13 cellular contexts compared by ENCODE assay signal in genomic region chr20:41395669-41396664, GRCh38. TPM values are rescaled to one million over a fixed set of nuclear protein-coding genes. Genes with fewer than 3 reads are reported as not detected.
DNase-seq lines count a peak whose midpoint lies in the region; ATAC-seq, FAIRE-seq and TF ChIP-seq lines count a peak whose summit lies in the region.
"Had no signal": no experiment of that assay in that cellular context is flagged by ENCODE, and none has a peak within 500 bp of the region (broad histone marks: within the 10 kb centered on the region; RNA-seq: fewer than 3 reads in every experiment).

No MANE protein-coding gene starts in this region.

- no peak for TF ChIP-seq CTCF in GM12878 (IDR thresholded peaks at IDR 0.05 in 2 of 3, conservative IDR thresholded peaks at IDR 0.05 in 1 of 3; ENCODE audit: control insufficient read depth in 2 of 3, extremely low read depth in 1 of 3, insufficient read depth in 1 of 3, low read depth in 3 of 3, low read length in 3 of 3)

- no peaks in the 10 kb centered on the region for H3K36me3 ChIP-seq in GM12878 (ENCODE audit: control insufficient read depth in 2 of 2, insufficient read depth in 2 of 2, low read length in 1 of 2)
- H3K36me3 ChIP-seq: BLaER1 had no signal

- no peak for TF ChIP-seq EP300 in GM12878 (IDR thresholded peaks at IDR 0.05; ENCODE audit: borderline replicate concordance in 1 of 2, control insufficient read depth in 1 of 2, low read depth in 2 of 2, low read length in 2 of 2)

- WGBS in GM12878 (ENCODE audit: insufficient coverage, insufficient replicate concordance, low lambda C conversion rate, missing lambda C conversion rate) = 45% methylated on average over 17 of the region's 18 CpGs

- CTCF ChIA-PET in GM12878 (lab: Yijun Ruan, JAX) = no interaction called here

- intact Hi-C loops in GM12878 (cut with micrococcal nuclease; ENCODE audit: unreplicated experiment) = no loop called here

- RAD21 ChIA-PET in GM12878 (lab: Charles Lee; ENCODE audit: unreplicated experiment) = no interaction called here

- TF ChIP-seq POLR2A in GM12878 (IDR thresholded peaks at IDR 0.05; ENCODE audit: low read depth, low read length) = no peak

- no peaks in the 10 kb centered on the region for H3K27me3 ChIP-seq in GM12878 (replicated peaks in 1 of 2; ENCODE audit: control insufficient read depth in 2 of 2, insufficient read depth in 2 of 2, low read length in 1 of 2)
- H3K27me3 ChIP-seq: BLaER1 had no signal

- POLR2A ChIA-PET in GM12878 (lab: Charles Lee) = no interaction called here

- no TSS peak for BruUV-seq in GM12878 (replicated peaks; lab: Mats Ljungman, UMichigan)

- peak; percentile 36 for DNase-seq in AG08395 (ENCODE audit: low spot score)
- peak; percentile 38 for DNase-seq in M059J (ENCODE audit: low read depth)
- no peak for DNase-seq in GM12878 (ENCODE audit: low read depth, low spot score)
- peak; percentile 82 for DNase-seq in mesenteric fat pad (ENCODE audit: low spot score)
- DNase-seq in activated effector memory CD4-positive, alpha-beta T cell treated with anti-CD3 and anti-CD28 coated beads, Interleukin-2, amount 50 U/mL, for 16 hours = no peak
- DNase-seq: amniotic stem cell; effector CD8-positive, alpha-beta T cell; NCI-H187; RPMI8226 had no signal

- H3K4me1 ChIP-seq in GM12878 (ENCODE audit: control insufficient read depth, insufficient read depth, low read length) = no peaks in the 10 kb centered on the region
- H3K4me1 ChIP-seq: BLaER1 had no signal

- no peaks in the 10 kb centered on the region for H3K79me2 ChIP-seq in GM12878 (ENCODE audit: control insufficient read depth, insufficient read depth, low read length)

- H3K27ac ChIP-seq in GM12878 (ENCODE audit: control insufficient read depth, insufficient read depth) = no peak overlapping the region
- H3K27ac ChIP-seq: BLaER1 had no signal

- H3K4me2 ChIP-seq in GM12878 (ENCODE audit: control insufficient read depth, insufficient read depth) = no peak overlapping the region
- H3K4me2 ChIP-seq: BLaER1 had no signal

- H3K9ac ChIP-seq in GM12878 (ENCODE audit: control insufficient read depth, insufficient read depth, low read length) = no peak overlapping the region
- H3K9ac ChIP-seq: BLaER1 had no signal

- FAIRE-seq in GM12878 (lab: Jason Lieb, UNC) = no peak

- no peaks in the 10 kb centered on the region for H4K20me1 ChIP-seq in GM12878 (ENCODE audit: control insufficient read depth, insufficient read depth)
- H4K20me1 ChIP-seq: BLaER1 had no signal

- ATAC-seq in GM12878 (peak; percentile 22; the same call in 1 of the 3 replicates), GM19351 (IDR thresholded peaks at IDR 0.05; ENCODE audit: unreplicated experiment) (no peak), HG02610 (IDR thresholded peaks at IDR 0.05; ENCODE audit: unreplicated experiment) (no peak), GM21723 (IDR thresholded peaks at IDR 0.05; ENCODE audit: unreplicated experiment) (no peak)

- no peak overlapping the region for H2AFZ ChIP-seq in GM12878 (ENCODE audit: control insufficient read depth, low read depth, low read length)

- H3K9me3 ChIP-seq in GM12878 (replicated peaks; ENCODE audit: control insufficient read depth, insufficient read depth, low read length) = no peaks in the 10 kb centered on the region
- H3K9me3 ChIP-seq: BLaER1 had no signal

- TF ChIP-seq RAD21 in GM12878 (IDR thresholded peaks at IDR 0.05; ENCODE audit: insufficient read depth, low read depth, low read length) = no peak

- SMC1A ChIA-PET in GM12878 (lab: Charles Lee; ENCODE audit: uncharacterized antibody, unreplicated experiment) = no interaction called here

- H3K4me3 ChIP-seq in GM12878 = no peak overlapping the region
- H3K4me3 ChIP-seq: BLaER1 had no signal

- in situ Hi-C loops in GM12878 (cut with MboI) = no loop called here

TF ChIP-seq in GM12878, 131 proteins besides CTCF, POLR2A, EP300 and RAD21 (continues in another document):
- TF ChIP-seq NRF1 (conservative IDR thresholded peaks at IDR 0.05; ENCODE audit: low read depth, low read length) (no peak), CHD4 (IDR thresholded peaks at IDR 0.05) (no peak), RELA (IDR thresholded peaks at IDR 0.05; ENCODE audit: borderline replicate concordance, partially characterized antibody) (no peak), MTA3 (IDR thresholded peaks at IDR 0.05; ENCODE audit: borderline replicate concordance, low read length) (no peak), PRDM15 (CRISPR knock-in tag; IDR thresholded peaks at IDR 0.05) (no peak), GABPA (IDR thresholded peaks at IDR 0.05; ENCODE audit: low read depth) (no peak), JUND (IDR thresholded peaks at IDR 0.05; ENCODE audit: low read depth, low read length) (no peak), TCF7 (IDR thresholded peaks at IDR 0.05; ENCODE audit: borderline replicate concordance) (no peak), ZNF24 (IDR thresholded peaks at IDR 0.05) (no peak), EGR1 (IDR thresholded peaks at IDR 0.05; ENCODE audit: borderline replicate concordance in 1 of 2, low read depth in 2 of 2, low read length in 2 of 2) (no peak), RFX5 (IDR thresholded peaks at IDR 0.05; ENCODE audit: low read depth, low read length) (no peak), ZBED1 (IDR thresholded peaks at IDR 0.05; ENCODE audit: borderline replicate concordance) (no peak), TARDBP (IDR thresholded peaks at IDR 0.05; ENCODE audit: borderline replicate concordance) (no peak), IKZF1 (conservative IDR thresholded peaks at IDR 0.05) (no peak), ZZZ3 (IDR thresholded peaks at IDR 0.05; ENCODE audit: control insufficient read depth, insufficient read length, low read depth) (no peak)

RNA-seq across cellular contexts. Expression of gene EMILIN3, which starts 29.3 kb away (rescaled TPM):
- not detected in 2 replicates for total RNA-seq in M059J (2014; rRNA removed; shearing (Covaris generic))
- total RNA-seq in GM12878 (2013; cell fraction: nucleolus; rRNA removed) = not detected in 2 replicates
- total RNA-seq in GM12878 (2014; rRNA removed) (not detected in 2 replicates), GM12878 (2014; rRNA removed; fragmentation: Illumina TruSeq; extraction: Trizol) (not detected in 2 replicates), GM12878 (2021) (not detected in 2 replicates), mesenteric fat pad (not detected)
- polyA plus RNA-seq in GM12878 (2011; ENCODE audit: low read depth) = not detected
- polyA plus RNA-seq in GM12878 (2011; rRNA removed) (not detected in 2 replicates), GM12878 (2014; fragmentation: Illumina TruSeq; extraction: Trizol) (not detected in 2 replicates), GM12878 (2014; fragmentation: Nextera tagmentation; extraction: Ambion mirVana) (not detected), GM12878 (2014; rRNA removed) (not detected in 2 replicates), GM12878 (2016; fragmentation: Nextera tagmentation; extraction: Ambion mirVana) (not detected)
- polyA plus RNA-seq in GM12878 (2011; cell fraction: cytosol; rRNA removed) = not detected in 2 replicates
- not detected in 2 replicates for polyA plus RNA-seq in GM12878 (2011; cell fraction: nucleus; rRNA removed)
- polyA plus RNA-seq in GM12878 (2012) = not detected in 2 replicates
- not detected in 2 replicates for polyA minus RNA-seq in GM12878 (2011; rRNA and poly(A)+ RNA removed)
- not detected in 2 replicates for polyA minus RNA-seq in GM12878 (2011; cell fraction: cytosol; rRNA and poly(A)+ RNA removed)
- not detected in 2 replicates for polyA minus RNA-seq in GM12878 (2011; cell fraction: nucleus; rRNA and poly(A)+ RNA removed)

RNA-seq across cellular contexts. Expression of gene LPIN3, which starts 55.3 kb away (rescaled TPM):
- 0.05 and 0.76 TPM in 2 replicates for total RNA-seq in M059J (2014; rRNA removed; shearing (Covaris generic))
- 0.27 and 0.44 TPM in 2 replicates for total RNA-seq in GM12878 (2013; cell fraction: nucleolus; rRNA removed)
- total RNA-seq in GM12878 (2014; rRNA removed) (0.23 and 0.38 TPM in 2 replicates), GM12878 (2014; rRNA removed; fragmentation: Illumina TruSeq; extraction: Trizol) (0.18 and 0.28 TPM in 2 replicates), GM12878 (2021) (0.49 and 0.51 TPM in 2 replicates), mesenteric fat pad (49.8 TPM)
- 1.1 TPM for polyA plus RNA-seq in GM12878 (2011; ENCODE audit: low read depth)
- polyA plus RNA-seq in GM12878 (2011; rRNA removed) (0.37 and 0.65 TPM in 2 replicates), GM12878 (2014; fragmentation: Illumina TruSeq; extraction: Trizol) (0.17 and 0.53 TPM in 2 replicates), GM12878 (2014; fragmentation: Nextera tagmentation; extraction: Ambion mirVana) (under 1 TPM; 0.13 to 0.22 TPM), GM12878 (2014; rRNA removed) (0.90 and 1.3 TPM in 2 replicates), GM12878 (2016; fragmentation: Nextera tagmentation; extraction: Ambion mirVana) (under 1 TPM; 0.60 to 0.63 TPM)
- 0.42 TPM in 2 replicates for polyA plus RNA-seq in GM12878 (2011; cell fraction: cytosol; rRNA removed)
- polyA plus RNA-seq in GM12878 (2011; cell fraction: nucleus; rRNA removed) = 7.2 and 11.2 TPM in 2 replicates
- polyA plus RNA-seq in GM12878 (2012) = 1.4 and 1.7 TPM in 2 replicates
- 0.88 and 1.2 TPM in 2 replicates for polyA minus RNA-seq in GM12878 (2011; rRNA and poly(A)+ RNA removed)
- polyA minus RNA-seq in GM12878 (2011; cell fraction: cytosol; rRNA and poly(A)+ RNA removed) = not detected in 2 replicates
- polyA minus RNA-seq in GM12878 (2011; cell fraction: nucleus; rRNA and poly(A)+ RNA removed) = 1.1 and 1.5 TPM in 2 replicates

Comparison
In these comparisons a context has a peak if more than half of its experiments do, and no peak if none do; other contexts are left out.
1. DNase-seq: peak in AG08395 (single experiment), M059J (single experiment) and mesenteric fat pad (single experiment); none in GM12878 (single experiment) and activated effector memory CD4-positive, alpha-beta T cell treated with anti-CD3 and anti-CD28 coated beads, Interleukin-2, amount 50 U/mL, for 16 hours (single experiment).
2. RNA of gene LPIN3, which starts 55.3 kb away (total RNA-seq): 49.8 TPM in mesenteric fat pad (single experiment); 0.05 to 0.76 TPM in M059J and 0.18 to 0.51 TPM in GM12878; every median in the first group is over 10 times any median in the second.